In genomic region chr13:74226791-74227475, GRCh38 we compare ENCODE assay signal across 1 cellular context.
TF ChIP-seq lines count a peak whose summit lies in the region.

No MANE protein-coding gene starts in this region.

TF ChIP-seq in HepG2, 621 proteins besides CTCF, POLR2A, EP300 and RAD21 (continued from another document):
- no peak for TF ChIP-seq HNRNPLL (IDR thresholded peaks at IDR 0.05; ENCODE audit: low read depth, low read length, poor library complexity, severe bottlenecking)
- no peak for TF ChIP-seq HMGXB3 (CRISPR knock-in tag; IDR thresholded peaks at IDR 0.05; ENCODE audit: borderline replicate concordance)
